8 cellular contexts compared by ENCODE assay signal in the genomic region with DNA sequence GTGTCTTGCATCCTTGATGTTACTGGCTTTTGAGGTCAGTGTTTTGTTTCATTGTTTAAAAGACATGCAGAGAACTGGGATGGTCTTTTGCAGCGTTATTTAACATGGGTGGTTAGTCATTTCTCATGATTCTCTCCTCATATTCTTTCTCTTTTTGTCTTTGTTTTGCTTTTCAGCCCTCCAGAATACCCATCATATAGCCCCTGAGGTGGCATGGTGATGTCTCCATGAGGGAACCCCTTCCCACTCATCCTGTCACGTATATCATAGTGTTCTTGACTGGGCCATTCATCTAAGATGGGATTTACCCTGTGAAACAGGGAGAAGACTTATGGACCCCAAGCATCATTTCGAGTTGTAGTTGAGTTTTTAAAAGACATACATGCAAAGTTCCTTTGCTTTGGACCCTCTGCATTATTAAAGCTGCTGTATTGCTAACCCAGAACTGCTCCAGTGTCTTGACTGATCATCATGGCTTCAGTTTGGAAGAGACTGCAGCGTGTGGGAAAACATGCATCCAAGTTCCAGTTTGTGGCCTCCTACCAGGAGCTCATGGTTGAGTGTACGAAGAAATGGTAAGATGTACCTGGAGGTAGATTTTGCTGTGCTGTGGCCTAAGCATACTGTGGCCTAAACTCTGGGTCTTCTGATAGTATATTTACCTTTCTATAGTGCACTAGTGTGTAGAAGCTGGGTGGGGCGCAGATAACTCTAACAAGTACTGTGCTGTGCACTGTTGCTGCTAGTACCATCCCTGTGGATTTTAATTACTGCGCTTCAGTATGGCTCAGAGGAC. TPM values are rescaled to one million over a fixed set of nuclear protein-coding genes. Genes with fewer than 3 reads are reported as not detected.
DNase-seq lines count a peak whose midpoint lies in the region; ATAC-seq and TF ChIP-seq lines count a peak whose summit lies in the region.

No MANE protein-coding gene starts in this region.

- peak overlapping the region; percentile 57 for H2AFZ ChIP-seq in hepatocyte

- TF ChIP-seq CTCF in hepatocyte (IDR thresholded peaks at IDR 0.05; ENCODE audit: poor library complexity) = no peak

- H3K79me2 ChIP-seq in hepatocyte = peaks cover 56% of the 10 kb centered on the region

- H3K9me3 ChIP-seq in T-helper 17 cell (ENCODE audit: control insufficient read depth, low read length, poor library complexity, severe bottlenecking) (no peaks in the 10 kb centered on the region), hepatocyte (ENCODE audit: low read depth) (no peaks in the 10 kb centered on the region)

- H3K9me3 Mint-ChIP-seq in stimulated activated naive CD8-positive, alpha-beta T cell treated with anti-CD3 and anti-CD28 coated beads, Interleukin-15, amount 100 ng/mL, for 72 hours = no peaks in the 10 kb centered on the region

- H3K4me2 ChIP-seq in hepatocyte = peak overlapping the region; percentile 87

- H3K4me1 ChIP-seq in hepatocyte (ENCODE audit: insufficient read depth) = peaks cover 20% of the 10 kb centered on the region

- WGBS in hepatocyte (ENCODE audit: low lambda C conversion rate, missing lambda C conversion rate) = 70% methylated on average over 7 of the region's 7 CpGs

- H3K27me3 ChIP-seq in hepatocyte = no peaks in the 10 kb centered on the region

- no peaks in the 10 kb centered on the region for H3K27me3 Mint-ChIP-seq in T-helper 17 cell
- no peaks in the 10 kb centered on the region for H3K27me3 Mint-ChIP-seq in stimulated activated naive CD8-positive, alpha-beta T cell treated with anti-CD3 and anti-CD28 coated beads, Interleukin-15, amount 100 ng/mL, for 72 hours

- no peaks in the 10 kb centered on the region for H4K20me1 ChIP-seq in hepatocyte (ENCODE audit: insufficient read depth, poor library complexity, severe bottlenecking)

- H3K36me3 ChIP-seq in hepatocyte (replicated peaks; ENCODE audit: insufficient read depth, low read depth) = no peaks in the 10 kb centered on the region

- peak overlapping the region; percentile 96 for H3K4me3 Mint-ChIP-seq in T-helper 17 cell
- peak overlapping the region; percentile 88 to 90 for H3K4me3 Mint-ChIP-seq in stimulated activated naive CD8-positive, alpha-beta T cell treated with anti-CD3 and anti-CD28 coated beads, Interleukin-15, amount 100 ng/mL, for 72 hours

- peak overlapping the region; percentile 61 for H3K4me3 ChIP-seq in hepatocyte

- H3K4me1 Mint-ChIP-seq in T-helper 17 cell = peaks cover 27% of the 10 kb centered on the region
- H3K4me1 Mint-ChIP-seq in stimulated activated naive CD8-positive, alpha-beta T cell treated with anti-CD3 and anti-CD28 coated beads, Interleukin-15, amount 100 ng/mL, for 72 hours = peaks cover 34% of the 10 kb centered on the region

- H3K27ac Mint-ChIP-seq in T-helper 17 cell = peak overlapping the region; percentile 91
- H3K27ac Mint-ChIP-seq in stimulated activated naive CD8-positive, alpha-beta T cell treated with anti-CD3 and anti-CD28 coated beads, Interleukin-15, amount 100 ng/mL, for 72 hours = peak overlapping the region; percentile 88 to 96

- peak overlapping the region; percentile 85 for H3K27ac ChIP-seq in hepatocyte

- ATAC-seq in T-helper 17 cell (no peak), GM18502 (IDR thresholded peaks at IDR 0.05; ENCODE audit: poor library complexity, unreplicated experiment) (no peak), HG02938 (IDR thresholded peaks at IDR 0.05; ENCODE audit: unreplicated experiment) (no peak)
- no peak for ATAC-seq in stimulated activated naive CD8-positive, alpha-beta T cell treated with anti-CD3 and anti-CD28 coated beads, Interleukin-15, amount 100 ng/mL, for 72 hours

- no peaks in the 10 kb centered on the region for H3K9me2 ChIP-seq in hepatocyte (replicated peaks; ENCODE audit: insufficient read depth)

- DNase-seq in NCI-H82 (lab: John Stamatoyannopoulos, UW) (peak; percentile 46), NCI-H82 treated with DMSO at 0.1 percent for 48 hours (lab: John Stamatoyannopoulos, UW; ENCODE audit: unreplicated experiment) (no peak), T-helper 17 cell (no peak), hepatocyte (ENCODE audit: low spot score) (no peak), SHP77 (lab: John Stamatoyannopoulos, UW) (no peak)
- DNase-seq in stimulated activated naive CD8-positive, alpha-beta T cell treated with anti-CD3 and anti-CD28 coated beads, Interleukin-15, amount 100 ng/mL, for 72 hours = no peak

- H3K36me3 Mint-ChIP-seq in T-helper 17 cell (ENCODE audit: low read depth) = peaks cover 10% of the 10 kb centered on the region

RNA-seq across cellular contexts. Expression of a gene that starts 1.4 kb away (rescaled TPM):
- total RNA-seq in T-helper 17 cell (10 to 100 TPM; 24.5 to 28.2 TPM), hepatocyte (34.6 and 44.0 TPM in 2 replicates)
- 11.4 TPM in 2 replicates for polyA plus RNA-seq in hepatocyte
